In genomic region chr13:82654851-82655517, GRCh38 we compare ENCODE assay signal across 15 cellular contexts.
DNase-seq lines count a peak whose midpoint lies in the region; ATAC-seq and TF ChIP-seq lines count a peak whose summit lies in the region.
"Had no signal": no experiment of that assay in that cellular context is flagged by ENCODE, and none has a peak within 500 bp of the region (broad histone marks: within the 10 kb centered on the region; RNA-seq: fewer than 3 reads in every experiment).

No MANE protein-coding gene starts in this region.

- CTCF ChIA-PET in RWPE1 (lab: Yijun Ruan, JAX) = no interaction called here

- ATAC-seq in esophagus mucosa = peak; percentile 79
- ATAC-seq: Panc1 had no signal

- H3K27ac ChIP-seq in RWPE1 = peak overlapping the region; percentile 67
- H3K27ac ChIP-seq: BLaER1 treated with 17β-estradiol and CSF1 and Interleukin-3, amounts not matched to agents 10 nM and 100 nM; vagina had no signal

- no peak for TF ChIP-seq CTCF in AG09309 (IDR thresholded peaks at IDR 0.05; ENCODE audit: control insufficient read depth, insufficient read depth, low read depth, low read length, missing control alignments)
- TF ChIP-seq CTCF in RWPE1 (conservative IDR thresholded peaks at IDR 0.05; ENCODE audit: low read depth) = no peak

- DNase-seq in AG09309 (ENCODE audit: low read depth) (peak; percentile 13), RWPE1 (ENCODE audit: low spot score) (peak; percentile 11), myocyte (ENCODE audit: low read depth) (peak; percentile 87), Ammon's horn (ENCODE audit: low spot score) (no peak), NCI-H82 (lab: John Stamatoyannopoulos, UW) (no peak), NCI-H2171 (lab: John Stamatoyannopoulos, UW) (no peak)
- no peak for DNase-seq in activated T-cell treated with anti-CD3 and anti-CD28 coated beads, Interleukin-2, amount 50 U/mL, for 48 hours
- DNase-seq: activated CD4-positive, alpha-beta T cell treated with anti-CD3 and anti-CD28 coated beads for 1 hour; activated naive CD8-positive, alpha-beta T cell treated with anti-CD3 and anti-CD28 coated beads for 36 hours; glutamatergic neuron; NCI-H1105 had no signal

- H3K4me3 ChIP-seq in AG09309 (ENCODE audit: control insufficient read depth, low read depth, low read length) = no peak overlapping the region
- H3K4me3 ChIP-seq: BLaER1 treated with 17β-estradiol and CSF1 and Interleukin-3, amounts not matched to agents 10 nM and 100 nM; vagina had no signal

- POLR2A ChIA-PET in RWPE1 (lab: Yijun Ruan, JAX; ENCODE audit: low non-redundant PET) = no interaction called here

Comparison
In these comparisons a context has a peak if more than half of its experiments do, and no peak if none do; other contexts are left out.
1. DNase-seq: peak in AG09309 (single experiment), RWPE1 (single experiment) and myocyte (single experiment); none in Ammon's horn (single experiment), activated T-cell treated with anti-CD3 and anti-CD28 coated beads, Interleukin-2, amount 50 U/mL, for 48 hours (0 of 2), NCI-H82 (single experiment) and NCI-H2171 (single experiment).